In genomic region chr14:32329146-32329545, GRCh38 we compare ENCODE assay signal across 12 cellular contexts. TPM values are rescaled to one million over a fixed set of nuclear protein-coding genes. Genes with fewer than 3 reads are reported as not detected.
DNase-seq lines count a peak whose midpoint lies in the region; FAIRE-seq and TF ChIP-seq lines count a peak whose summit lies in the region.
"Had no signal": no experiment of that assay in that cellular context is flagged by ENCODE, and none has a peak within 500 bp of the region (broad histone marks: within the 10 kb centered on the region; RNA-seq: fewer than 3 reads in every experiment).

Gene AKAP6 (plus strand): TSS chr14:32329298. CDS start chr14:32433494, 104,196 bp downstream.

- intact Hi-C loops in thyroid gland (cut with DNase I): no loop called here

- peak within 1 kb of the TSS; percentile 70 to 95 (median 85) for H3K27ac ChIP-seq in thyroid gland
- H3K27ac ChIP-seq: A549 had no signal

- H3K4me1 ChIP-seq in thyroid gland: peaks cover 31 to 38% of the 10 kb centered on the region in 2 donors

- no peaks in the 10 kb centered on the region for H3K9me3 ChIP-seq in thyroid gland
- H3K9me3 ChIP-seq: A549 had no signal

- peak; percentile 13 for DNase-seq in NCI-H146 (lab: John Stamatoyannopoulos, UW)
- DNase-seq in NCI-H146 treated with DMSO at 0.1 percent for 48 hours (lab: John Stamatoyannopoulos, UW; ENCODE audit: unreplicated experiment): no peak
- peak; percentile 97 for DNase-seq in cerebellar cortex (ENCODE audit: low spot score)
- peak; percentile 97 for DNase-seq in medulla oblongata (ENCODE audit: extremely low spot score)
- no peak for DNase-seq in thyroid gland
- DNase-seq in H54 (ENCODE audit: insufficient read length, low spot score): no peak
- DNase-seq in SW 1271 (lab: John Stamatoyannopoulos, UW): no peak
- no peak for DNase-seq in activated gamma-delta T cell treated with Interleukin-2 at 50 U/mL for 16 hours
- DNase-seq: activated CD4-positive, alpha-beta T cell treated with anti-CD3 and anti-CD28 coated beads for 4 hours; effector memory CD4-positive, alpha-beta T cell; HCEC 1CT had no signal

- TF ChIP-seq CTCF in thyroid gland (IDR thresholded peaks at IDR 0.05): no peak

- H3K27me3 ChIP-seq in thyroid gland: no peaks in the 10 kb centered on the region

- no peak for TF ChIP-seq POLR2A in thyroid gland (IDR thresholded peaks at IDR 0.05)
- TF ChIP-seq POLR2A in H54 (IDR thresholded peaks at IDR 0.05; ENCODE audit: low read depth, low read length): no peak

- no peaks in the 10 kb centered on the region for H3K36me3 ChIP-seq in thyroid gland

- 77 to 84% methylated on average over 7 of the region's 7 CpGs for WGBS in thyroid gland, 2 donors

- no peak within 1 kb of the TSS for H3K4me3 ChIP-seq in thyroid gland (replicated peaks in 1 of 3)
- H3K4me3 ChIP-seq: A549 had no signal

- FAIRE-seq in H54 (lab: Jason Lieb, UNC): no peak
- FAIRE-seq: A549 had no signal

RNA-seq across cellular contexts. Expression of gene AKAP6, which starts in this region (rescaled TPM):
- total RNA-seq in thyroid gland: 10 to 100 TPM; 13.0 to 34.5 (median 22.7) TPM

Comparison
In these comparisons a context has a peak if more than half of its experiments do, and no peak if none do; other contexts are left out.
1. DNase-seq: peak in NCI-H146 (single experiment), cerebellar cortex (single experiment) and medulla oblongata (single experiment); none in NCI-H146 treated with DMSO at 0.1 percent for 48 hours (single experiment), thyroid gland (0 of 2), H54 (single experiment), SW 1271 (0 of 2) and activated gamma-delta T cell treated with Interleukin-2 at 50 U/mL for 16 hours (single experiment).